In the genomic region with DNA sequence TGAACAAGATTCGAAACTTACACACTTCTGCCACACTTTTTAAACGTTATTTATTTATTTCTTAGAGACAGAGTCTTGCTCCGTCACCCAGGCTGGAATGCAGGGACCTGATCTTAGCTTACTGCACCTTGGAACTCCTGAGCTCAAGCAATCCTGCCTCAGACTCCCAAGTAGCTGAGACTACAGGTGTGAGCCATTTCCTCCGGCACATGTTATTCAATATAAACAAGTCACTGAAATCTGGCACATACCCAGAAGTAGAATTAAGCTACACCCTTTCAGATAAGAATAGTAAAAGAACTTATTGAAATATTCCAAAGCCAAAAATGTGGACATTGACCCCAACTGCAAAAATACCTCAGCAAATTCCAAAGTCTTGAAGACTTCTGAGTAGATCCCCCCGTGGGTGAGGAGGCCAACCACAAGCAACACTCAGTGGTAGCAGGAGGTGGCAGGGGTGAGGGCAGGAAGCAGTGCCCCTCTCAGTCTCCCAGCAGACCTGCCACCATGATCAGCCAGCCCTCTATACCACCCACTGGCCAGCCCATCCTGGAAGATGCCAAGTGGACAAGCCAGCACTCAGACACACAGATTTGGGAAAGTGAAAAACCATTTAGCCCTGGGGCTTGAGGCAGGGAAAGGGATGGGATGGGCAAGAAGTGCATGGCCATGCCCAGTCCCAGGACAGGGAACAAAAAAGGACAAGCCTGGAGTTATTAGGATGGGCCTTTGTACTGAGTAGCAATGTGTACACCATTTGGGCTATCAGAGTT, we compare ENCODE assay signal across 19 cellular contexts.
DNase-seq lines count a peak whose midpoint lies in the region; ATAC-seq, FAIRE-seq and TF ChIP-seq lines count a peak whose summit lies in the region.
"Had no signal": no experiment of that assay in that cellular context is flagged by ENCODE, and none has a peak within 500 bp of the region (broad histone marks: within the 10 kb centered on the region; RNA-seq: fewer than 3 reads in every experiment).

No MANE protein-coding gene starts in this region.

- no peaks in the 10 kb centered on the region for H3K27me3 ChIP-seq in BE2C
- H3K27me3 ChIP-seq: MG63 had no signal

- H3K9ac ChIP-seq in kidney (ENCODE audit: low read length in 2 of 2), result no peak overlapping the region

- POLR2A ChIA-PET in T-cell (lab: Charles Lee), result interaction anchor here (0.6 to 1.5 kb wide), 5 partner anchors 40 to 77 kb away, joined by 3 to 8 read pairs (median 3); a partner anchor contains a TSS

- no peak for DNase-seq in CD14-positive monocyte (ENCODE audit: low spot score)
- peak; percentile 66 for DNase-seq in Calu3
- DNase-seq in T-cell, result no peak
- DNase-seq in kidney, result no peak
- DNase-seq in BE2C, result no peak
- no peak for DNase-seq in mesothelial cell of epicardium (ENCODE audit: low spot score in 2 of 2, unreplicated experiment in 2 of 2)
- DNase-seq in hippocampal formation (lab: John Stamatoyannopoulos, UW), result no peak
- DNase-seq: effector memory CD8-positive, alpha-beta T cell; HCEC 1CT; MG63; NCI-H187; NCI-H524; PC-3; stimulated activated CD4-positive, alpha-beta T cell treated with anti-CD3 and anti-CD28 coated beads, Interleukin-2, amount 100 ng/mL, for 48 hours had no signal

- no peak overlapping the region for H3K4me3 ChIP-seq in kidney (ENCODE audit: low read length in 2 of 2)
- H3K4me3 ChIP-seq in BE2C (ENCODE audit: low read depth, low read length), result no peak overlapping the region
- H3K4me3 ChIP-seq: MG63, thoracic aorta had no signal

- H3K4me3 Mint-ChIP-seq in CD14-positive monocyte (peak overlapping the region in 1 of 2 donors; percentile 59), Calu3 (ENCODE audit: low read depth, unreplicated experiment) (peak overlapping the region; percentile 85), T-cell (peak overlapping the region in 2 of 3 donors; percentile 21 to 39), mesothelial cell of epicardium (no peak overlapping the region)
- H3K4me3 Mint-ChIP-seq: central memory CD8-positive, alpha-beta T cell; effector memory CD8-positive, alpha-beta T cell had no signal

- TF ChIP-seq CTCF in CD14-positive monocyte (IDR thresholded peaks at IDR 0.05) (no peak), Calu3 (IDR thresholded peaks at IDR 0.05; ENCODE audit: unreplicated experiment) (no peak), kidney (IDR thresholded peaks at IDR 0.05; ENCODE audit: borderline replicate concordance, extremely low read depth, insufficient read depth) (no peak), BE2C (IDR thresholded peaks at IDR 0.05; ENCODE audit: low read depth, low read length) (no peak), mesothelial cell of epicardium (IDR thresholded peaks at IDR 0.05; ENCODE audit: unreplicated experiment) (no peak)

- peaks cover 0 to 6% of the 10 kb centered on the region in 2 donors for H3K4me1 ChIP-seq in kidney (ENCODE audit: control insufficient read depth in 1 of 2, insufficient read depth in 1 of 2, low read depth in 1 of 2, low read length in 2 of 2)
- H3K4me1 ChIP-seq in BE2C, result no peaks in the 10 kb centered on the region

- H3K4me1 Mint-ChIP-seq in CD14-positive monocyte, result peaks cover 29% of the 10 kb centered on the region
- H3K4me1 Mint-ChIP-seq in Calu3 (ENCODE audit: low read depth, unreplicated experiment), result peaks cover 60% of the 10 kb centered on the region
- H3K4me1 Mint-ChIP-seq in T-cell, result peaks cover 62 to 72% (median 66%) of the 10 kb centered on the region in 3 donors
- H3K4me1 Mint-ChIP-seq in mesothelial cell of epicardium, result peaks cover 11% of the 10 kb centered on the region

- H3K27me3 Mint-ChIP-seq in CD14-positive monocyte (ENCODE audit: low read depth in 3 of 3) (peaks cover 0 to 3% (median 0%) of the 10 kb centered on the region in 3 donors), Calu3 (ENCODE audit: unreplicated experiment) (no peaks in the 10 kb centered on the region), T-cell (no peaks in the 10 kb centered on the region), mesothelial cell of epicardium (ENCODE audit: low read depth) (no peaks in the 10 kb centered on the region)
- H3K27me3 Mint-ChIP-seq: central memory CD8-positive, alpha-beta T cell; effector memory CD8-positive, alpha-beta T cell had no signal

- H3K36me3 ChIP-seq in kidney (ENCODE audit: control insufficient read depth in 1 of 2, insufficient read depth in 2 of 2, low read length in 2 of 2) (no peaks in the 10 kb centered on the region), BE2C (no peaks in the 10 kb centered on the region; the same call in 1 of the 2 replicates)
- H3K36me3 ChIP-seq: MG63, thoracic aorta had no signal

- intact Hi-C loops in CD14-positive monocyte (cut with micrococcal nuclease) (no loop called here), Calu3 (cut with micrococcal nuclease; ENCODE audit: unreplicated experiment) (no loop called here), kidney (cut with DNase I) (no loop called here)

- H3K9me3 ChIP-seq in kidney (ENCODE audit: control insufficient read depth in 1 of 2, low read length in 2 of 2) (no peaks in the 10 kb centered on the region), BE2C (no peaks in the 10 kb centered on the region)
- H3K9me3 ChIP-seq: MG63, thoracic aorta had no signal

- peak overlapping the region in 5 of 7 donors; percentile 19 to 70 (median 33) for H3K27ac Mint-ChIP-seq in CD14-positive monocyte
- peak overlapping the region; percentile 100 for H3K27ac Mint-ChIP-seq in Calu3 (ENCODE audit: unreplicated experiment)
- peak overlapping the region; percentile 74 to 87 for H3K27ac Mint-ChIP-seq in T-cell
- no peak overlapping the region for H3K27ac Mint-ChIP-seq in mesothelial cell of epicardium

- H3K36me3 Mint-ChIP-seq in CD14-positive monocyte (peaks cover 12 to 14% of the 10 kb centered on the region in 2 donors), Calu3 (ENCODE audit: insufficient read depth, unreplicated experiment) (peaks cover 71% of the 10 kb centered on the region), T-cell (peaks cover 25% of the 10 kb centered on the region), mesothelial cell of epicardium (peaks cover 14% of the 10 kb centered on the region)

- CTCF ChIA-PET in Calu3 (lab: Charles Lee), result interaction anchor here (0.6 to 1.7 kb wide), 9 partner anchors 9 to 132 kb away, joined by 3 to 12 read pairs (median 4); a partner anchor contains a TSS
- CTCF ChIA-PET in T-cell (lab: Charles Lee), result no interaction called here

- no peaks in the 10 kb centered on the region for H3K9me3 Mint-ChIP-seq in CD14-positive monocyte
- no peaks in the 10 kb centered on the region for H3K9me3 Mint-ChIP-seq in Calu3 (ENCODE audit: low read depth, unreplicated experiment)
- H3K9me3 Mint-ChIP-seq in T-cell, result no peaks in the 10 kb centered on the region
- H3K9me3 Mint-ChIP-seq in mesothelial cell of epicardium, result no peaks in the 10 kb centered on the region
- H3K9me3 Mint-ChIP-seq: central memory CD8-positive, alpha-beta T cell; effector memory CD8-positive, alpha-beta T cell had no signal

- no TSS peak for BruUV-seq in Calu3 (replicated peaks; lab: Mats Ljungman, UMichigan)

- no peak for ATAC-seq in T-cell (replicated peaks in 1 of 4)
- ATAC-seq in GM21423 (IDR thresholded peaks at IDR 0.05; ENCODE audit: unreplicated experiment), result no peak
- ATAC-seq: effector memory CD8-positive, alpha-beta T cell; PC-3; SK-N-SH treated with all-trans-retinoic acid at 6 μM for 48 hours had no signal

- H3K27ac ChIP-seq in kidney (ENCODE audit: low read depth in 2 of 2, low read length in 2 of 2), result peak overlapping the region; percentile 46 to 63
- H3K27ac ChIP-seq: thoracic aorta had no signal

- no peak for FAIRE-seq in kidney (lab: Jason Lieb, UNC)
- FAIRE-seq: HTR-8/SVneo had no signal
